Comparison of ENCODE assay signal across 10 cellular contexts in the genomic region with DNA sequence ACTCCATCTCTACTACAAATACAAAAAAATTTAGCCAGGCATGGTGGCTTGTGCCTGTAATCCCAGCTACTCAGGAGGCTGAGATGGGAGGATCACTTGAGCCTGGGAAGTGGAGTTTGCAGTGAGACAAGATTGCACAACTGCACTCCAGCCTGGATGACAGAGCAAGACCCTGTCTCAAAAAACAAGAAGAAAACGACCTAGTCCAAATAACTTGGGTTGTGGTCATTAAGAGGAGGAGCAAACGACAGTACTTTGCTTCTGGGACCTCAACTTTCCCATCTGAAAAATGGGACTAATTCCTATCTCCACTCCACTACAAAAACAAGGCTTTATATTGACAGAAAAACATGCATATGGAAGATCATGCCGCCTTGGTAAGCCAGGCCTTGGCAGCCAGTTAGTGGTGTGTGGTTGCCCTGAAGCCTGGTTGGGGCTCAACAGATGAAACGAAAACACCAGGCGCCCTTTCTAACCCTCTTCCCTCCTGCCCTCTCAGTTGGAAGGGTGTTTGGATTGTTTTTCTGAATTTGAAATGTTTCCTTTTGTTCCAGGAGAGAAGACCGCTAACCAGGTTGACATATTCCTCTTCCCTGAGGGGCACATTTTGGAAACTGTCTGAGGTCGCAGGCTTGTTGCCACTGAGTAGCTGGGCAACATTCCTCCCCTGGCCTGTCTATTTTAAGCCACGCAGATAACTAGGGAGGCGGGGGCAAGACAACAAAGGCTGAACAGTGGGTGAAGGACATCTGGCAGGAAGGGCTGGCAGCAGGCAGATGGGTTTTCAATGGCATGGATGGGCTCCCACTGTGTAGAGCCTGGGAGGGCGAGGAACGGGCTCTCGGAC. TPM values are rescaled to one million over a fixed set of nuclear protein-coding genes. Genes with fewer than 3 reads are reported as not detected.
DNase-seq lines count a peak whose midpoint lies in the region; ATAC-seq and TF ChIP-seq lines count a peak whose summit lies in the region.
"Had no signal": no experiment of that assay in that cellular context is flagged by ENCODE, and none has a peak within 500 bp of the region (broad histone marks: within the 10 kb centered on the region; RNA-seq: fewer than 3 reads in every experiment).

No MANE protein-coding gene starts in this region.

- H3K9me2 ChIP-seq in Karpas-422 (replicated peaks; ENCODE audit: insufficient read depth, low read length), result no peaks in the 10 kb centered on the region

- intact Hi-C loops in dorsolateral prefrontal cortex (cut with DNase I), result no loop called here

- TF ChIP-seq CTCF in dorsolateral prefrontal cortex (IDR thresholded peaks at IDR 0.05 in 54 of 56, conservative IDR thresholded peaks at IDR 0.05 in 2 of 56; ENCODE audit: low read depth in 1 of 56, partially characterized antibody in 56 of 56), result peak in 2 of 56 donors; percentile 7 to 32

- H3K27me3 ChIP-seq in dorsolateral prefrontal cortex (no peaks in the 10 kb centered on the region), Karpas-422 (ENCODE audit: low read length) (no peaks in the 10 kb centered on the region)

- no peaks in the 10 kb centered on the region for H4K20me1 ChIP-seq in Karpas-422 (ENCODE audit: insufficient read depth, low read depth, low read length)

- no peaks in the 10 kb centered on the region for H3K79me2 ChIP-seq in Karpas-422 (ENCODE audit: low read length)

- H3K9ac ChIP-seq in Karpas-422 (ENCODE audit: low read length), result no peak overlapping the region

- no peaks in the 10 kb centered on the region for H3K9me3 ChIP-seq in Karpas-422 (ENCODE audit: low read length)

- H3K36me3 ChIP-seq in Karpas-422 (ENCODE audit: insufficient read depth, low read length), result no peaks in the 10 kb centered on the region

- no peak overlapping the region for H3K4me2 ChIP-seq in Karpas-422 (ENCODE audit: low read depth, low read length, poor library complexity, severe bottlenecking)

- no peak overlapping the region for H2AFZ ChIP-seq in Karpas-422 (ENCODE audit: low read length)

- DNase-seq in DMS 273 (lab: John Stamatoyannopoulos, UW; ENCODE audit: unreplicated experiment), result peak; percentile 73
- DNase-seq in NCI-H2171 (lab: John Stamatoyannopoulos, UW), result peak; percentile 24
- peak in 9 of 10 donors; percentile 44 to 84 (median 65) for DNase-seq in dorsolateral prefrontal cortex
- peak in 48 of 56 donors; percentile 11 to 82 (median 63) for DNase-seq in nucleus accumbens (lab: John Stamatoyannopoulos, UW)
- DNase-seq in cerebellar cortex (ENCODE audit: low spot score), result no peak
- no peak for DNase-seq in Karpas-422
- DNase-seq: activated effector memory CD4-positive, alpha-beta T cell treated with Interleukin-2 at 50 U/mL for 16 hours; CD4-positive, CD25-positive, alpha-beta regulatory T cell had no signal

- H3K27ac ChIP-seq in dorsolateral prefrontal cortex, result peak overlapping the region in 58 of 59 donors; percentile 2 to 94 (median 79)
- no peak overlapping the region for H3K27ac ChIP-seq in Karpas-422 (ENCODE audit: low read length)

- H3K4me3 ChIP-seq in dorsolateral prefrontal cortex (peak overlapping the region in 35 of 59 donors; percentile 1 to 50 (median 29)), Karpas-422 (ENCODE audit: low read length) (no peak overlapping the region)

- no peak for ATAC-seq in GM21367 (IDR thresholded peaks at IDR 0.05; ENCODE audit: unreplicated experiment)
- no peak for ATAC-seq in HG03521 (IDR thresholded peaks at IDR 0.05; ENCODE audit: unreplicated experiment)

- no peaks in the 10 kb centered on the region for H3K4me1 ChIP-seq in Karpas-422 (ENCODE audit: low read length)

RNA-seq across cellular contexts. Expression of gene VPS37B, which starts 13.7 kb away (rescaled TPM):
- 10 to 100 TPM; 15.8 to 35.3 (median 22.0) TPM for total RNA-seq in dorsolateral prefrontal cortex
- total RNA-seq in Karpas-422 (2014; rRNA removed; shearing (Covaris generic); ENCODE audit: low replicate concordance), result not detected in 2 replicates

RNA-seq across cellular contexts. Expression of gene ABCB9, which starts 56.6 kb away (rescaled TPM):
- 10 to 100 TPM; 26.8 to 86.6 (median 52.6) TPM for total RNA-seq in dorsolateral prefrontal cortex
- 1.5 and 3.7 TPM in 2 replicates for total RNA-seq in Karpas-422 (2014; rRNA removed; shearing (Covaris generic); ENCODE audit: low replicate concordance)

Comparison
In these comparisons a context has a peak if more than half of its experiments do, and no peak if none do; other contexts are left out.
1. DNase-seq: peak in DMS 273 (single experiment), NCI-H2171 (single experiment), dorsolateral prefrontal cortex (9 of 10) and nucleus accumbens (48 of 56); none in cerebellar cortex (single experiment) and Karpas-422 (single experiment).
2. RNA of gene VPS37B, which starts 13.7 kb away (total RNA-seq): 15.8 to 35.3 TPM in dorsolateral prefrontal cortex; not detected in Karpas-422; every median in the first group is over 10 times any median in the second.